ENCODE assay signal across 28 cellular contexts in the genomic region with DNA sequence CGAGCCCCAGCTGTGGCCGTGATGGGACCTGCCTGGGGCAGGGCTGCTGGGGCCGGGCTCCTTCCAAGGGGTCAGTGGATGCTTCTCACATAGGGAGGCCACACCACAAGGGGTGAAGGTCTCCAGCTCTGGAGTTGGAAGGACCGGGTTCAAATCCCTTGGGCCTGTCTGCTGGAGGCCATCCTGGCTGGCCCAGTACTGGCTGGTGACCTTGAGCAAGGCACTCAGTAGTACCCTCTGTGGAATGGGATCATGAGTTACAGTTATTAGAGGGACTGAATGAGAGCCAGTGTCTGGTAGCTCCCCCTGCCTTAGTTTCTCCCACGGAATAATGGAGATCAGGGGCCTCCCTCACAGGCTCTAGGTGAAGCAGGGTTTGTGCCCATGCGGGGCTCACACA. TPM values are rescaled to one million over a fixed set of nuclear protein-coding genes. Genes with fewer than 3 reads are reported as not detected.
DNase-seq lines count a peak whose midpoint lies in the region; ATAC-seq, FAIRE-seq and TF ChIP-seq lines count a peak whose summit lies in the region.
"Had no signal": no experiment of that assay in that cellular context is flagged by ENCODE, and none has a peak within 500 bp of the region (broad histone marks: within the 10 kb centered on the region; RNA-seq: fewer than 3 reads in every experiment).

No MANE protein-coding gene starts in this region.

- no peaks in the 10 kb centered on the region for H4K20me1 ChIP-seq in mammary epithelial cell (ENCODE audit: insufficient read depth, low read length)

- no peak overlapping the region for H3K9ac ChIP-seq in mammary epithelial cell (ENCODE audit: insufficient read depth, low read length)
- no peak overlapping the region for H3K9ac ChIP-seq in kidney (ENCODE audit: low read length in 2 of 2)
- H3K9ac ChIP-seq: GM23248 had no signal

- H3K9me3 ChIP-seq in breast epithelium, result no peaks in the 10 kb centered on the region
- H3K9me3 ChIP-seq in mammary epithelial cell (replicated peaks; ENCODE audit: insufficient read depth, low read length), result no peaks in the 10 kb centered on the region
- no peaks in the 10 kb centered on the region for H3K9me3 ChIP-seq in kidney (ENCODE audit: control insufficient read depth in 1 of 2, low read length in 2 of 2)
- H3K9me3 ChIP-seq: BE2C, MG63 had no signal

- H3K36me3 ChIP-seq in breast epithelium (no peaks in the 10 kb centered on the region), mammary epithelial cell (ENCODE audit: insufficient read depth, low read length) (no peaks in the 10 kb centered on the region), kidney (ENCODE audit: control insufficient read depth in 1 of 2, insufficient read depth in 2 of 2, low read length in 2 of 2) (no peaks in the 10 kb centered on the region)
- H3K36me3 ChIP-seq: BE2C, MG63 had no signal

- peaks cover 33% of the 10 kb centered on the region for H3K4me1 Mint-ChIP-seq in WTC11
- no peaks in the 10 kb centered on the region for H3K4me1 Mint-ChIP-seq in T-helper 2 cell treated with Interferon-gamma antibody and Interleukin-4, amounts not matched to agents 5 μg/mL and 100 μg/mL, for 36 hours (ENCODE audit: low read depth)
- H3K4me1 Mint-ChIP-seq: CD14-positive monocyte had no signal

- no peak overlapping the region for H3K4me3 Mint-ChIP-seq in WTC11
- H3K4me3 Mint-ChIP-seq in T-helper 2 cell treated with Interferon-gamma antibody and Interleukin-4, amounts not matched to agents 5 μg/mL and 100 μg/mL, for 36 hours, result no peak overlapping the region
- H3K4me3 Mint-ChIP-seq: CD8-positive, alpha-beta memory T cell; H9 had no signal

- H3K4me2 ChIP-seq in mammary epithelial cell (ENCODE audit: insufficient read depth, low read depth, low read length), result no peak overlapping the region

- peaks cover 7 to 11% of the 10 kb centered on the region in 2 donors for H3K4me1 ChIP-seq in breast epithelium
- peaks cover 42% of the 10 kb centered on the region for H3K4me1 ChIP-seq in mammary epithelial cell (ENCODE audit: insufficient read depth, low read length)
- H3K4me1 ChIP-seq in kidney (ENCODE audit: control insufficient read depth in 1 of 2, insufficient read depth in 1 of 2, low read depth in 1 of 2, low read length in 2 of 2), result no peaks in the 10 kb centered on the region

- 98% methylated on average over 6 of the region's 6 CpGs for WGBS in mammary epithelial cell (ENCODE audit: low coverage, missing lambda C conversion rate)

- TF ChIP-seq CTCF in breast epithelium (IDR thresholded peaks at IDR 0.05) (no peak), mammary epithelial cell (conservative IDR thresholded peaks at IDR 0.05 in 1 of 2, IDR thresholded peaks at IDR 0.05 in 1 of 2; ENCODE audit: extremely low read depth in 1 of 2, insufficient read depth in 1 of 2, low read depth in 1 of 2, low read length in 2 of 2) (no peak), WTC11 (IDR thresholded peaks at IDR 0.05) (no peak), kidney (IDR thresholded peaks at IDR 0.05; ENCODE audit: borderline replicate concordance, extremely low read depth, insufficient read depth) (no peak)

- no peak for TF ChIP-seq POLR2A in breast epithelium (IDR thresholded peaks at IDR 0.05)

- dilution Hi-C loops in mammary epithelial cell (cut with HindIII; ENCODE audit: low sequenced_read_pairs), result no loop called here

- CTCF ChIA-PET in mammary epithelial cell (lab: Charles Lee; ENCODE audit: low non-redundant PET) (interaction anchor here (1.0 kb wide), 1 partner anchor 10 kb away, joined by 4 read pairs; no protein-coding TSS in a partner anchor), WTC11 (lab: Charles Lee) (interaction anchor here (1.3 to 8.8 kb wide), 5 partner anchors 10 to 101 kb away, joined by 4 to 112 read pairs (median 27); no protein-coding TSS in a partner anchor)

- H3K4me3 ChIP-seq in breast epithelium (no peak overlapping the region), mammary epithelial cell (replicated peaks in 1 of 3; ENCODE audit: insufficient read depth in 1 of 3, low read depth in 2 of 3, low read length in 3 of 3) (no peak overlapping the region), kidney (ENCODE audit: low read length in 2 of 2) (no peak overlapping the region)
- H3K4me3 ChIP-seq: GM12878, GM23248, MG63 had no signal

- POLR2A ChIA-PET in WTC11 (lab: Charles Lee), result no interaction called here

- no peaks in the 10 kb centered on the region for H3K9me3 Mint-ChIP-seq in WTC11
- H3K9me3 Mint-ChIP-seq in T-helper 2 cell treated with Interferon-gamma antibody and Interleukin-4, amounts not matched to agents 5 μg/mL and 100 μg/mL, for 36 hours, result no peaks in the 10 kb centered on the region
- H3K9me3 Mint-ChIP-seq: H9 had no signal

- H3K79me2 ChIP-seq in mammary epithelial cell (ENCODE audit: insufficient read depth, low read length), result peaks cover 55% of the 10 kb centered on the region

- FAIRE-seq in kidney (lab: Jason Lieb, UNC), result no peak
- FAIRE-seq: GM12878, HTR-8/SVneo had no signal

- H3K36me3 Mint-ChIP-seq in WTC11, result no peaks in the 10 kb centered on the region
- no peaks in the 10 kb centered on the region for H3K36me3 Mint-ChIP-seq in T-helper 2 cell treated with Interferon-gamma antibody and Interleukin-4, amounts not matched to agents 5 μg/mL and 100 μg/mL, for 36 hours (ENCODE audit: low read depth)
- H3K36me3 Mint-ChIP-seq: CD14-positive monocyte; CD8-positive, alpha-beta memory T cell had no signal

- H3K27ac ChIP-seq in breast epithelium, result peak overlapping the region; percentile 77 to 88
- H3K27ac ChIP-seq in mammary epithelial cell (ENCODE audit: insufficient read depth, low read depth, low read length), result no peak overlapping the region
- H3K27ac ChIP-seq in kidney (ENCODE audit: low read depth in 2 of 2, low read length in 2 of 2), result no peak overlapping the region
- H3K27ac ChIP-seq: 22Rv1, GM23248 had no signal

- DNase-seq in breast epithelium (ENCODE audit: low spot score in 2 of 2) (no peak), mammary epithelial cell (no peak), WTC11 (ENCODE audit: low spot score) (no peak), kidney (peak; percentile 46), sciatic nerve (ENCODE audit: low spot score) (no peak), occipital lobe (lab: John Stamatoyannopoulos, UW) (no peak)
- DNase-seq in T-helper 2 cell treated with Interferon-gamma antibody and Interleukin-4, amounts not matched to agents 5 μg/mL and 100 μg/mL, for 36 hours (ENCODE audit: low spot score), result no peak
- DNase-seq: ACHN; CD8-positive, alpha-beta memory T cell; DMS 273 treated with DMSO at 0.1 percent for 48 hours; DMS79; EL; GDM1; GM23248; H9; KG1; MG63; NCI-H146; NCI-H1930; NCI-H446; NCI-H526; NK-92 treated with Interleukin-12 subunit alpha and Interleukin-12 subunit beta, amount 100 ng/mL, for 24 hours; PC-3 had no signal

- ATAC-seq in WTC11 (no peak), sciatic nerve (peak; percentile 26)
- ATAC-seq: GM12878, PC-3 had no signal

- intact Hi-C loops in breast epithelium (cut with DNase I; ENCODE audit: low total_unique reads) (loop anchor here (5.0 kb wide), 1 partner anchor 50 kb away; no protein-coding TSS in a partner anchor), mammary epithelial cell (cut with micrococcal nuclease) (no loop called here), kidney (cut with DNase I) (no loop called here), sciatic nerve (cut with DNase I) (no loop called here)

- no peak overlapping the region for H3K27ac Mint-ChIP-seq in WTC11
- no peak overlapping the region for H3K27ac Mint-ChIP-seq in T-helper 2 cell treated with Interferon-gamma antibody and Interleukin-4, amounts not matched to agents 5 μg/mL and 100 μg/mL, for 36 hours
- H3K27ac Mint-ChIP-seq: CD14-positive monocyte; CD8-positive, alpha-beta memory T cell had no signal

- H3K27me3 Mint-ChIP-seq in WTC11 (ENCODE audit: low read depth), result peaks cover 52% of the 10 kb centered on the region
- H3K27me3 Mint-ChIP-seq in T-helper 2 cell treated with Interferon-gamma antibody and Interleukin-4, amounts not matched to agents 5 μg/mL and 100 μg/mL, for 36 hours (ENCODE audit: low read depth), result peaks cover 43% of the 10 kb centered on the region

- BruUV-seq in mammary epithelial cell (replicated peaks; lab: Mats Ljungman, UMichigan), result no TSS peak

- peaks cover 0 to 5% of the 10 kb centered on the region in 2 donors for H3K27me3 ChIP-seq in breast epithelium
- H3K27me3 ChIP-seq in mammary epithelial cell (ENCODE audit: insufficient read depth, low read length), result no peaks in the 10 kb centered on the region
- H3K27me3 ChIP-seq: MG63 had no signal

- in situ Hi-C loops in mammary epithelial cell (cut with MboI; ENCODE audit: low sequenced_read_pairs in 2 of 2), result no loop called here

- no peak overlapping the region for H2AFZ ChIP-seq in mammary epithelial cell (ENCODE audit: low read depth, low read length)
- H2AFZ ChIP-seq: GM23248 had no signal

TF ChIP-seq in WTC11, 78 proteins besides CTCF, POLR2A, EP300 and RAD21:
- TF ChIP-seq ESRRA (CRISPR knock-in tag; IDR thresholded peaks at IDR 0.05; ENCODE audit: borderline replicate concordance), result peak; percentile 59; the same call in 1 of the 2 replicates
- TF ChIP-seq ZNF396 (CRISPR knock-in tag; IDR thresholded peaks at IDR 0.05; ENCODE audit: borderline replicate concordance), result no peak

RNA-seq across cellular contexts. Expression of a gene that starts 58.3 kb away (rescaled TPM):
- 10 to 100 TPM in 1 of 3 donors, 1 to 10 TPM in 1, under 1 TPM in 1; 0.16 to 20.3 (median 9.2) TPM for total RNA-seq in breast epithelium
- total RNA-seq in mammary epithelial cell, result 10 to 100 TPM; 11.2 to 19.2 TPM
- 5.3 TPM for polyA plus RNA-seq in mammary epithelial cell
- polyA minus RNA-seq in mammary epithelial cell, result 9.3 TPM
- total RNA-seq in WTC11 (2021), result 4.6 to 12.4 TPM (median 5.1 TPM) in 3 replicates
- total RNA-seq in kidney, result 0.57 TPM
- 2.6 TPM for polyA plus RNA-seq in kidney (ENCODE audit: insufficient read depth, low read depth, low replicate concordance)
- total RNA-seq in sciatic nerve, result 0.71 TPM
- total RNA-seq in occipital lobe, result not detected
- total RNA-seq: CD8-positive, alpha-beta memory T cell; GM12878; GM23248 had no signal
- polyA plus RNA-seq: CD14-positive monocyte; CD8-positive, alpha-beta memory T cell; GM12878; GM23248 had no signal

Comparison
In these comparisons a context has a peak if more than half of its experiments do, and no peak if none do; other contexts are left out.
1. H3K27ac ChIP-seq: peak in breast epithelium (2 of 2); none in mammary epithelial cell (single experiment) and kidney (0 of 2).